In genomic region chr17:62653831-62654829, GRCh38 we compare ENCODE assay signal across 8 cellular contexts. TPM values are rescaled to one million over a fixed set of nuclear protein-coding genes. Genes with fewer than 3 reads are reported as not detected.
A peak's percentile ranks its signal among the peaks of the same experiment; 100 is the strongest.
DNase-seq lines count a peak whose midpoint lies in the region; ATAC-seq and TF ChIP-seq lines count a peak whose summit lies in the region.

No MANE protein-coding gene starts in this region.

- H3K4me1 Mint-ChIP-seq in activated naive CD4-positive, alpha-beta T cell treated with anti-CD3 and anti-CD28 coated beads for 36 hours (ENCODE audit: low read depth): peaks cover 19% of the 10 kb centered on the region
- H3K4me1 Mint-ChIP-seq in activated naive CD8-positive, alpha-beta T cell treated with anti-CD3 and anti-CD28 coated beads, Interleukin-2, amount 50 U/mL, for 24 hours: peaks cover 27% of the 10 kb centered on the region

- intact Hi-C loops in activated naive CD4-positive, alpha-beta T cell treated with anti-CD3 and anti-CD28 coated beads for 36 hours (cut with micrococcal nuclease): loop anchor here (1.0 to 2.0 kb wide), 9 partner anchors 11 to 968 kb away; partner anchors contain the start of genes MAP3K3 and METTL2A
- intact Hi-C loops in upper lobe of right lung (cut with DNase I): no loop called here

- TF ChIP-seq CTCF in upper lobe of right lung (IDR thresholded peaks at IDR 0.05): no peak

- peak overlapping the region; percentile 41 for H3K27ac Mint-ChIP-seq in activated naive CD4-positive, alpha-beta T cell treated with anti-CD3 and anti-CD28 coated beads for 36 hours
- peak overlapping the region; percentile 59 for H3K27ac Mint-ChIP-seq in activated naive CD8-positive, alpha-beta T cell treated with anti-CD3 and anti-CD28 coated beads, Interleukin-2, amount 50 U/mL, for 24 hours

- ATAC-seq in activated naive CD8-positive, alpha-beta T cell treated with anti-CD3 and anti-CD28 coated beads, Interleukin-2, amount 50 U/mL, for 24 hours: peak; percentile 3
- ATAC-seq in left lobe of liver (peak; percentile 26), upper lobe of right lung (peak; percentile 40), HG03432 (IDR thresholded peaks at IDR 0.05; ENCODE audit: unreplicated experiment) (no peak)

- H3K27me3 ChIP-seq in upper lobe of right lung: no peaks in the 10 kb centered on the region

- H3K4me3 ChIP-seq in upper lobe of right lung: peak overlapping the region; percentile 58

- peaks cover 31% of the 10 kb centered on the region for H3K4me1 ChIP-seq in upper lobe of right lung

- no peaks in the 10 kb centered on the region for H3K9me3 Mint-ChIP-seq in activated naive CD4-positive, alpha-beta T cell treated with anti-CD3 and anti-CD28 coated beads for 36 hours
- H3K9me3 Mint-ChIP-seq in activated naive CD8-positive, alpha-beta T cell treated with anti-CD3 and anti-CD28 coated beads, Interleukin-2, amount 50 U/mL, for 24 hours: no peaks in the 10 kb centered on the region

- H3K27ac ChIP-seq in upper lobe of right lung: peak overlapping the region; percentile 86

- H3K36me3 ChIP-seq in upper lobe of right lung: no peaks in the 10 kb centered on the region

- CTCF ChIA-PET in activated naive CD4-positive, alpha-beta T cell treated with anti-CD3 and anti-CD28 coated beads for 36 hours (lab: Charles Lee): interaction anchor here (0.6 kb wide), 1 partner anchor 70 kb away, joined by 3 read pairs; no protein-coding TSS in a partner anchor

- H3K4me3 Mint-ChIP-seq in activated naive CD4-positive, alpha-beta T cell treated with anti-CD3 and anti-CD28 coated beads for 36 hours: peak overlapping the region; percentile 9
- H3K4me3 Mint-ChIP-seq in activated naive CD8-positive, alpha-beta T cell treated with anti-CD3 and anti-CD28 coated beads, Interleukin-2, amount 50 U/mL, for 24 hours: peak overlapping the region; percentile 71

- H3K27me3 Mint-ChIP-seq in activated naive CD4-positive, alpha-beta T cell treated with anti-CD3 and anti-CD28 coated beads for 36 hours (ENCODE audit: low read depth): peaks cover 39% of the 10 kb centered on the region
- H3K27me3 Mint-ChIP-seq in activated naive CD8-positive, alpha-beta T cell treated with anti-CD3 and anti-CD28 coated beads, Interleukin-2, amount 50 U/mL, for 24 hours: peaks cover 42% of the 10 kb centered on the region

- DNase-seq in activated naive CD4-positive, alpha-beta T cell treated with anti-CD3 and anti-CD28 coated beads for 36 hours: peak; percentile 27
- DNase-seq in activated naive CD4-positive, alpha-beta T cell treated with anti-CD3 and anti-CD28 coated beads, Interleukin-2, amount 50 U/mL, for 16 hours: no peak
- DNase-seq in activated naive CD8-positive, alpha-beta T cell treated with anti-CD3 and anti-CD28 coated beads, Interleukin-2, amount 50 U/mL, for 24 hours: peak; percentile 32
- peak; percentile 62 for DNase-seq in left lobe of liver (ENCODE audit: low spot score)
- DNase-seq in upper lobe of right lung: peak; percentile 77
- no peak for DNase-seq in UCSD-AML1 (lab: John Stamatoyannopoulos, UW; ENCODE audit: unreplicated experiment)
- no peak for DNase-seq in SIG-M5 (lab: John Stamatoyannopoulos, UW)

- no peaks in the 10 kb centered on the region for H3K9me3 ChIP-seq in upper lobe of right lung

- H3K36me3 Mint-ChIP-seq in activated naive CD4-positive, alpha-beta T cell treated with anti-CD3 and anti-CD28 coated beads for 36 hours (ENCODE audit: low read depth): no peaks in the 10 kb centered on the region
- peaks cover 2% of the 10 kb centered on the region for H3K36me3 Mint-ChIP-seq in activated naive CD8-positive, alpha-beta T cell treated with anti-CD3 and anti-CD28 coated beads, Interleukin-2, amount 50 U/mL, for 24 hours (ENCODE audit: low read depth)

RNA-seq across cellular contexts. Expression of gene MRC2, which starts 26.7 kb away (rescaled TPM):
- total RNA-seq in activated naive CD4-positive, alpha-beta T cell treated with anti-CD3 and anti-CD28 coated beads for 36 hours: 1 to 10 TPM; 4.1 to 5.5 TPM
- total RNA-seq in left lobe of liver: 2.3 TPM
- 127 TPM for total RNA-seq in upper lobe of right lung

Comparison
In these comparisons a context has a peak if more than half of its experiments do, and no peak if none do; other contexts are left out.
1. DNase-seq: peak in activated naive CD4-positive, alpha-beta T cell treated with anti-CD3 and anti-CD28 coated beads for 36 hours (single experiment), activated naive CD8-positive, alpha-beta T cell treated with anti-CD3 and anti-CD28 coated beads, Interleukin-2, amount 50 U/mL, for 24 hours (single experiment), left lobe of liver (single experiment) and upper lobe of right lung (single experiment); none in activated naive CD4-positive, alpha-beta T cell treated with anti-CD3 and anti-CD28 coated beads, Interleukin-2, amount 50 U/mL, for 16 hours (single experiment), UCSD-AML1 (single experiment) and SIG-M5 (single experiment).
2. RNA of gene MRC2, which starts 26.7 kb away (total RNA-seq): 127 TPM in upper lobe of right lung (single experiment); 4.1 to 5.5 TPM in activated naive CD4-positive, alpha-beta T cell treated with anti-CD3 and anti-CD28 coated beads for 36 hours and 2.3 TPM in left lobe of liver (single experiment); every median in the first group is over 10 times any median in the second.